Comparison of ENCODE assay signal across 8 cellular contexts in the genomic region with DNA sequence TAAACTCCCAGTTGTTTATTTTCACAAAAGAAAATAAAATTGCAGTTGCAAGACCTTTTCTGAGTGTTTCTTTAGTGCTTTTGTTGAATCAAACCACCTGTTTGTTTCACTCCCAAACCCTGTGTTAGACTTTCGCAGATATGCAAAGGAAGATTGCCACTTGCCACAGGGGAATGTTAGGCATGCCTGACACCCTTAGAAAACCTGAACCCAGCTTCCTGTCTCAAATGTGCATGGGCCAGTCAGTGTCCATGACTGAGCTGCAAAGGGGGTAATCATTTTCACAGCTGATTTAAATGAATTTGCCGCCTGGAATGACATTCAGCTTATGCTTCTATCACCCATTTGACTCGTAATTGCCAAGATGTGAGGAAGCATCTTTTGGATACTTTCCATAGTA.
DNase-seq lines count a peak whose midpoint lies in the region; ATAC-seq lines count a peak whose summit lies in the region.

No MANE protein-coding gene starts in this region.

- no peaks in the 10 kb centered on the region for H3K27me3 Mint-ChIP-seq in activated T-cell treated with anti-CD3 and anti-CD28 coated beads, Interleukin-2, amount 50 U/mL, for 24 hours
- no peaks in the 10 kb centered on the region for H3K27me3 Mint-ChIP-seq in activated naive CD8-positive, alpha-beta T cell treated with anti-CD3 and anti-CD28 coated beads, Interleukin-2, amount 50 U/mL, for 24 hours
- H3K27me3 Mint-ChIP-seq in stimulated activated naive B cell treated with anti-CD40 and anti-IgM and Interleukin-4, amounts not matched to agents 10 μg/mL and 1 μg/mL and 100 μg/mL, for 72 hours, result peaks cover 2% of the 10 kb centered on the region in 2 donors

- peaks cover 26% of the 10 kb centered on the region for H3K36me3 Mint-ChIP-seq in activated T-cell treated with anti-CD3 and anti-CD28 coated beads, Interleukin-2, amount 50 U/mL, for 24 hours (ENCODE audit: low read depth)
- peaks cover 8% of the 10 kb centered on the region for H3K36me3 Mint-ChIP-seq in activated naive CD8-positive, alpha-beta T cell treated with anti-CD3 and anti-CD28 coated beads, Interleukin-2, amount 50 U/mL, for 24 hours (ENCODE audit: low read depth)
- H3K36me3 Mint-ChIP-seq in stimulated activated naive B cell treated with anti-CD40 and anti-IgM and Interleukin-4, amounts not matched to agents 10 μg/mL and 1 μg/mL and 100 μg/mL, for 72 hours, result peaks cover 13 to 18% of the 10 kb centered on the region in 2 donors

- H3K9me3 Mint-ChIP-seq in activated T-cell treated with anti-CD3 and anti-CD28 coated beads, Interleukin-2, amount 50 U/mL, for 24 hours, result no peaks in the 10 kb centered on the region
- no peaks in the 10 kb centered on the region for H3K9me3 Mint-ChIP-seq in activated naive CD8-positive, alpha-beta T cell treated with anti-CD3 and anti-CD28 coated beads, Interleukin-2, amount 50 U/mL, for 24 hours
- no peaks in the 10 kb centered on the region for H3K9me3 Mint-ChIP-seq in stimulated activated naive B cell treated with anti-CD40 and anti-IgM and Interleukin-4, amounts not matched to agents 10 μg/mL and 1 μg/mL and 100 μg/mL, for 72 hours

- peak; percentile 77 for ATAC-seq in HG02798 (IDR thresholded peaks at IDR 0.05; ENCODE audit: poor library complexity, unreplicated experiment)
- no peak for ATAC-seq in activated naive CD8-positive, alpha-beta T cell treated with anti-CD3 and anti-CD28 coated beads, Interleukin-2, amount 50 U/mL, for 24 hours
- ATAC-seq in stimulated activated naive B cell treated with anti-CD40 and anti-IgM and Interleukin-4, amounts not matched to agents 10 μg/mL and 1 μg/mL and 100 μg/mL, for 72 hours (replicated peaks), result no peak
- ATAC-seq in activated CD4-positive, CD25-positive, alpha-beta regulatory T cell treated with anti-CD3 and anti-CD28 coated beads, Interleukin-2, amount 50 U/mL, for 24 hours, result no peak

- no peak for DNase-seq in activated T-cell treated with anti-CD3 and anti-CD28 coated beads, Interleukin-2, amount 50 U/mL, for 24 hours
- DNase-seq in activated T-cell treated with anti-CD3 and anti-CD28 coated beads for 4 hours (no peak), Kasumi-1 (lab: John Stamatoyannopoulos, UW) (no peak), DMS153 (lab: John Stamatoyannopoulos, UW) (no peak)
- no peak for DNase-seq in activated naive CD8-positive, alpha-beta T cell treated with anti-CD3 and anti-CD28 coated beads, Interleukin-2, amount 50 U/mL, for 24 hours
- DNase-seq in stimulated activated naive B cell treated with anti-CD40 and anti-IgM and Interleukin-4, amounts not matched to agents 10 μg/mL and 1 μg/mL and 100 μg/mL, for 72 hours, result no peak

- H3K4me1 Mint-ChIP-seq in activated T-cell treated with anti-CD3 and anti-CD28 coated beads, Interleukin-2, amount 50 U/mL, for 24 hours (ENCODE audit: low read depth), result peaks cover 46% of the 10 kb centered on the region
- H3K4me1 Mint-ChIP-seq in activated naive CD8-positive, alpha-beta T cell treated with anti-CD3 and anti-CD28 coated beads, Interleukin-2, amount 50 U/mL, for 24 hours, result peaks cover 31% of the 10 kb centered on the region
- peaks cover 27 to 33% of the 10 kb centered on the region in 2 donors for H3K4me1 Mint-ChIP-seq in stimulated activated naive B cell treated with anti-CD40 and anti-IgM and Interleukin-4, amounts not matched to agents 10 μg/mL and 1 μg/mL and 100 μg/mL, for 72 hours

- peak overlapping the region; percentile 65 for H3K4me3 Mint-ChIP-seq in activated T-cell treated with anti-CD3 and anti-CD28 coated beads, Interleukin-2, amount 50 U/mL, for 24 hours
- peak overlapping the region; percentile 73 for H3K4me3 Mint-ChIP-seq in activated naive CD8-positive, alpha-beta T cell treated with anti-CD3 and anti-CD28 coated beads, Interleukin-2, amount 50 U/mL, for 24 hours
- H3K4me3 Mint-ChIP-seq in stimulated activated naive B cell treated with anti-CD40 and anti-IgM and Interleukin-4, amounts not matched to agents 10 μg/mL and 1 μg/mL and 100 μg/mL, for 72 hours, result peak overlapping the region; percentile 67 to 73

- H3K27ac Mint-ChIP-seq in activated T-cell treated with anti-CD3 and anti-CD28 coated beads, Interleukin-2, amount 50 U/mL, for 24 hours, result peak overlapping the region; percentile 86
- H3K27ac Mint-ChIP-seq in activated naive CD8-positive, alpha-beta T cell treated with anti-CD3 and anti-CD28 coated beads, Interleukin-2, amount 50 U/mL, for 24 hours, result peak overlapping the region; percentile 61
- H3K27ac Mint-ChIP-seq in stimulated activated naive B cell treated with anti-CD40 and anti-IgM and Interleukin-4, amounts not matched to agents 10 μg/mL and 1 μg/mL and 100 μg/mL, for 72 hours, result peak overlapping the region; percentile 72
